16 cellular contexts compared by ENCODE assay signal in genomic region chr9:4826417-4827166, GRCh38. TPM values are rescaled to one million over a fixed set of nuclear protein-coding genes. Genes with fewer than 3 reads are reported as not detected.
A peak's percentile ranks its signal among the peaks of the same experiment; 100 is the strongest.
DNase-seq lines count a peak whose midpoint lies in the region; ATAC-seq and TF ChIP-seq lines count a peak whose summit lies in the region.
"Had no signal": no experiment of that assay in that cellular context is flagged by ENCODE, and none has a peak within 500 bp of the region (broad histone marks: within the 10 kb centered on the region; RNA-seq: fewer than 3 reads in every experiment).

No MANE protein-coding gene starts in this region.

- H3K36me3 ChIP-seq in gastrocnemius medialis = no peaks in the 10 kb centered on the region

- no peak overlapping the region for H3K4me3 ChIP-seq in gastrocnemius medialis

- no peak for TF ChIP-seq POLR2A in gastrocnemius medialis (IDR thresholded peaks at IDR 0.05)

- in situ Hi-C loops in gastrocnemius medialis (cut with MboI; ENCODE audit: low sequenced_read_pairs in 4 of 4) = no loop called here

- H3K9me3 Mint-ChIP-seq in chondrocyte (ENCODE audit: low read depth) = no peaks in the 10 kb centered on the region
- H3K9me3 Mint-ChIP-seq: CD14-positive monocyte had no signal

- H3K27me3 Mint-ChIP-seq in chondrocyte (ENCODE audit: low read depth) = no peaks in the 10 kb centered on the region

- H3K27ac Mint-ChIP-seq in chondrocyte (ENCODE audit: unreplicated experiment) = peak overlapping the region; percentile 28

- no peaks in the 10 kb centered on the region for H3K9me3 ChIP-seq in gastrocnemius medialis

- peaks cover 57 to 59% of the 10 kb centered on the region in 2 donors for H3K4me1 ChIP-seq in gastrocnemius medialis

- no peak for TF ChIP-seq CTCF in chondrocyte (IDR thresholded peaks at IDR 0.05)
- no peak for TF ChIP-seq CTCF in gastrocnemius medialis (IDR thresholded peaks at IDR 0.05 in 4 of 5, conservative IDR thresholded peaks at IDR 0.05 in 1 of 5)

- ATAC-seq in Right ventricle myocardium superior (ENCODE audit: poor library complexity) (peak; percentile 57), gastrocnemius medialis (peak in 1 of 2 donors; percentile 56), GM19397 (IDR thresholded peaks at IDR 0.05; ENCODE audit: unreplicated experiment) (no peak)

- H3K27ac ChIP-seq in gastrocnemius medialis = peak overlapping the region; percentile 74 to 80 (median 76)

- intact Hi-C loops in Right ventricle myocardium superior (cut with DNase I) = no loop called here
- intact Hi-C loops in cardiac septum (cut with DNase I) = no loop called here
- intact Hi-C loops in gastrocnemius medialis (cut with DNase I; ENCODE audit: low total_unique reads) = no loop called here

- H3K36me3 Mint-ChIP-seq in chondrocyte (ENCODE audit: low read depth) = no peaks in the 10 kb centered on the region

- DNase-seq in Right ventricle myocardium superior (no peak), cardiac septum (ENCODE audit: low spot score) (no peak), M059J (ENCODE audit: low read depth) (peak; percentile 41), chondrocyte (ENCODE audit: low spot score) (no peak), gastrocnemius medialis (no peak), NCI-H748 treated with DMSO at 0.1 percent for 48 hours (lab: John Stamatoyannopoulos, UW) (no peak)
- DNase-seq in stimulated activated naive CD4-positive, alpha-beta T cell (lab: John Stamatoyannopoulos, UW) = no peak
- DNase-seq: COR-L47, DMS153, GOT3, Karpas-422, NCI-H1417 treated with DMSO at 0.1 percent for 48 hours, NCI-H2029, NCI-H510A treated with DMSO at 0.1 percent for 48 hours had no signal

- no peak overlapping the region for H3K4me3 Mint-ChIP-seq in chondrocyte (ENCODE audit: unreplicated experiment)
- H3K4me3 Mint-ChIP-seq: CD14-positive monocyte had no signal

- no peaks in the 10 kb centered on the region for H3K27me3 ChIP-seq in gastrocnemius medialis

- H3K4me1 Mint-ChIP-seq in chondrocyte (ENCODE audit: low read depth) = peaks cover 17% of the 10 kb centered on the region

RNA-seq across cellular contexts. Expression of gene RCL1, which starts 33.8 kb away (rescaled TPM):
- total RNA-seq in Right ventricle myocardium superior (4.5 TPM), cardiac septum (8.5 TPM), chondrocyte (8.4 to 10.0 TPM (median 8.6 TPM) in 3 replicates), gastrocnemius medialis (10 to 100 TPM; 18.8 to 62.4 (median 26.2) TPM)
- 14.7 and 15.4 TPM in 2 replicates for total RNA-seq in M059J (2014; rRNA removed; shearing (Covaris generic))
